Comparison of ENCODE assay signal across 8 cellular contexts in the genomic region with DNA sequence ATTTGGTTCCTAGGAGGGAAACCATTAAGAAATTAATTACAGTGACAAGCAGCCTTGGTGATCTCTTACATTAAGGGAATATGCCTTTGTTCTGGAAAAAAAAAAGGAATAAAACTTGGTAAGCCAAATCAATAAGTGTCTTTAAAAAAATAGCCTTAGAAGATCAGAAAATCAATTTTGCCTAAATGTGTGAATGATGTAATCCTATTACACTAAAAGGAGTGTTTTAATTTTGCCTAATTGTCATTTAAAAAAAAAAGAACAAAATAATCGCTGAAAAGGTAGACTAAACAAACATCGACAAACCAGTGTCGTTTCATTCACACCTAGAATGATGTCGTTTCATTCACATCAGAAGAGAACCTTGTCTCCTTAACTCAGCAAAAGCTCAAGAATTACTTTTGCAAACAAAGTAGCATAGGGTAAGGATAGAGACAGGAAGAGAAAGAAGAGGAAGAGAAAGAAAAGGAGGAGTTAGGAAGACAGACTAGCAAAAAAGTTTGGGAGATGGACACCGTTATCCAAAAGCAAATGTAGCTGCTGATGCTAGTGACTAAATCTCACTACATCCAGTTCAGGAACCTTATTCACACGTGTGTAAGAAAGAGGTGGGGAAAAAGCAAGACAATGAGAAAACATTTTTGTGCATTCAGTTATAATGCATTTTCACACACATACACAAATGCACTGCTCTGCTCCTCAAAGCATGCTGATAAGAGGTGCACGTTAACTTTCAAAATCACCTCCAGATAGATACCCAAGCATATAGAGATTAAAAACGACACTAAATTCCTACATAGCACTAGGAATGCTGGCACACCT.
DNase-seq lines count a peak whose midpoint lies in the region; ATAC-seq, FAIRE-seq and TF ChIP-seq lines count a peak whose summit lies in the region.

No MANE protein-coding gene starts in this region.

- DNase-seq in GM12892 (ENCODE audit: insufficient read length), result no peak
- peak; percentile 8 for DNase-seq in SK-MEL-5 (ENCODE audit: low read depth, low spot score)
- DNase-seq in fibroblast of lung (ENCODE audit: low read depth in 2 of 2), result no peak
- no peak for DNase-seq in skeletal muscle cell (ENCODE audit: low read depth)
- DNase-seq in stimulated activated CD4-positive, alpha-beta T cell treated with anti-CD3 and anti-CD28 coated beads, Interleukin-2, amount 100 ng/mL, for 24 hours, result no peak
- DNase-seq in putamen (ENCODE audit: low spot score), result no peak
- no peak for DNase-seq in NCI-H1417 (lab: John Stamatoyannopoulos, UW)

- H3K27ac ChIP-seq in fibroblast of lung (ENCODE audit: insufficient read depth, low read length), result peak overlapping the region; percentile 84

- no peak for TF ChIP-seq CTCF in fibroblast of lung (conservative IDR thresholded peaks at IDR 0.05 in 1 of 2, IDR thresholded peaks at IDR 0.05 in 1 of 2; ENCODE audit: low read depth in 1 of 2, low read length in 2 of 2)

- H3K4me2 ChIP-seq in fibroblast of lung (ENCODE audit: extremely low read depth, insufficient read depth, low read length), result peak overlapping the region; percentile 67

- peak overlapping the region; percentile 21 to 66 (median 50) for H3K4me3 ChIP-seq in fibroblast of lung (replicated peaks in 1 of 4; ENCODE audit: control extremely low read depth in 1 of 4, insufficient read depth in 1 of 4, low read depth in 3 of 4, low read length in 4 of 4)
- H3K4me3 ChIP-seq in skeletal muscle cell (ENCODE audit: low read depth, low read length), result peak overlapping the region; percentile 44

- peaks cover 16% of the 10 kb centered on the region for H3K4me1 ChIP-seq in fibroblast of lung (ENCODE audit: control insufficient read depth, extremely low read depth, insufficient read depth, low read length)

- H3K9ac ChIP-seq in fibroblast of lung (ENCODE audit: insufficient read depth, low read length), result peak overlapping the region; percentile 45

- no peaks in the 10 kb centered on the region for H3K36me3 ChIP-seq in fibroblast of lung (ENCODE audit: control insufficient read depth, insufficient read depth, low read length)

- in situ Hi-C loops in SK-MEL-5 (cut with HindIII; ENCODE audit: low pct_unique_long_range_greater_than_20kb, low sequenced_read_pairs), result no loop called here

- H3K79me2 ChIP-seq in fibroblast of lung (ENCODE audit: control insufficient read depth, insufficient read depth, low read length), result peaks cover 21% of the 10 kb centered on the region

- FAIRE-seq in GM12892 (lab: Jason Lieb, UNC), result peak; percentile 56

- no peaks in the 10 kb centered on the region for H3K27me3 ChIP-seq in fibroblast of lung (ENCODE audit: control insufficient read depth, insufficient read depth, low read length)

- H3K9me3 ChIP-seq in fibroblast of lung (ENCODE audit: control insufficient read depth, insufficient read depth, low read depth, low read length), result no peaks in the 10 kb centered on the region

- H2AFZ ChIP-seq in fibroblast of lung (ENCODE audit: low read length), result no peak overlapping the region

- no peak for ATAC-seq in HG03135 (IDR thresholded peaks at IDR 0.05; ENCODE audit: unreplicated experiment)

- TF ChIP-seq POLR2A in GM12892 (IDR thresholded peaks at IDR 0.05; ENCODE audit: low read depth, low read length), result no peak

- H4K20me1 ChIP-seq in fibroblast of lung (ENCODE audit: control insufficient read depth, extremely low read depth, insufficient read depth, low read length), result no peaks in the 10 kb centered on the region
